1 cellular context compared by ENCODE assay signal in the genomic region with DNA sequence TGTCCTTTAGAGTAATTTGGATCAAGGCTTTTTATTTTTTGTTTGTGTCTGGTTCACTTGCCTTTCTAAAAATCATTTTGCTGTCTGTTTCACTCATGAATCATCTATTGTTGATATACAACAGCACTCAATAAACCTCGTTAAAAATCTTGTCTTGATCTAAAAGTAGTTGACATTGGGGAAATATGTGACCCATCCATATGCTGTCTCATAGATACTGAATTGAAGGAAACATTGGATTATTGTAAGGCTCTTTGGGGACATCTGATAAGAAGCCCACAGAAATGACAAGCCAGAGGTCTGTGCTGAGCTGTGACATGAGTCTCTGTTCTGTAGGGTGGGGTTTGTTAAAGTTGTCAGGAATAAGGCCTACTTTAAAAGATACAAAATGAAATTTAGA.
A peak's percentile ranks its signal among the peaks of the same experiment; 100 is the strongest.
TF ChIP-seq lines count a peak whose summit lies in the region.

No MANE protein-coding gene starts in this region.

TF ChIP-seq in SK-N-SH, 30 proteins besides CTCF, POLR2A, EP300 and RAD21 (continued from another document):
- no peak for TF ChIP-seq MEF2A (IDR thresholded peaks at IDR 0.05; ENCODE audit: borderline replicate concordance, low read depth)
- TF ChIP-seq YY1 (IDR thresholded peaks at IDR 0.05; ENCODE audit: low read depth): no peak
- no peak for TF ChIP-seq GABPA (IDR thresholded peaks at IDR 0.05; ENCODE audit: low read depth)
- TF ChIP-seq NFIC (IDR thresholded peaks at IDR 0.05; ENCODE audit: borderline replicate concordance): no peak
- TF ChIP-seq SIN3A (IDR thresholded peaks at IDR 0.05; ENCODE audit: borderline replicate concordance, low read depth, low read length): no peak
- no peak for TF ChIP-seq SMC3 (IDR thresholded peaks at IDR 0.05; ENCODE audit: low read depth, low read length)
- no peak for TF ChIP-seq RXRA (IDR thresholded peaks at IDR 0.05; ENCODE audit: borderline replicate concordance, low read depth)
- peak; percentile 45 for TF ChIP-seq TCF12 (IDR thresholded peaks at IDR 0.05)
- no peak for TF ChIP-seq FOXM1 (IDR thresholded peaks at IDR 0.05; ENCODE audit: low read depth)
- no peak for TF ChIP-seq EZH2phosphoT487 (IDR thresholded peaks at IDR 0.05; ENCODE audit: borderline replicate concordance, low read depth)
- TF ChIP-seq, protein P1, sequence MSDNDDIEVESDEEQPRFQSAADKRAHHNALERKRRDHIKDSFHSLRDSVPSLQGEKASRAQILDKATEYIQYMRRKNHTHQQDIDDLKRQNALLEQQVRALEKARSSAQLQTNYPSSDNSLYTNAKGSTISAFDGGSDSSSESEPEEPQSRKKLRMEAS (IDR thresholded peaks at IDR 0.05; ENCODE audit: low read depth): no peak
- peak; percentile 41; the same call in 1 of the 2 replicates for TF ChIP-seq TEAD4 (IDR thresholded peaks at IDR 0.05; ENCODE audit: borderline replicate concordance, insufficient read depth)
- peak; percentile 94 for TF ChIP-seq GATA2 (CRISPR knock-in tag; IDR thresholded peaks at IDR 0.05)
- no peak for TF ChIP-seq FOSL2 (IDR thresholded peaks at IDR 0.05; ENCODE audit: borderline replicate concordance, low read depth)
- TF ChIP-seq, protein P2, sequence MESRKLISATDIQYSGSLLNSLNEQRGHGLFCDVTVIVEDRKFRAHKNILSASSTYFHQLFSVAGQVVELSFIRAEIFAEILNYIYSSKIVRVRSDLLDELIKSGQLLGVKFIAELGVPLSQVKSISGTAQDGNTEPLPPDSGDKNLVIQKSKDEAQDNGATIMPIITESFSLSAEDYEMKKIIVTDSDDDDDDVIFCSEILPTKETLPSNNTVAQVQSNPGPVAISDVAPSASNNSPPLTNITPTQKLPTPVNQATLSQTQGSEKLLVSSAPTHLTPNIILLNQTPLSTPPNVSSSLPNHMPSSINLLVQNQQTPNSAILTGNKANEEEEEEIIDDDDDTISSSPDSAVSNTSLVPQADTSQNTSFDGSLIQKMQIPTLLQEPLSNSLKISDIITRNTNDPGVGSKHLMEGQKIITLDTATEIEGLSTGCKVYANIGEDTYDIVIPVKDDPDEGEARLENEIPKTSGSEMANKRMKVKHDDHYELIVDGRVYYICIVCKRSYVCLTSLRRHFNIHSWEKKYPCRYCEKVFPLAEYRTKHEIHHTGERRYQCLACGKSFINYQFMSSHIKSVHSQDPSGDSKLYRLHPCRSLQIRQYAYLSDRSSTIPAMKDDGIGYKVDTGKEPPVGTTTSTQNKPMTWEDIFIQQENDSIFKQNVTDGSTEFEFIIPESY (IDR thresholded peaks at IDR 0.05; ENCODE audit: borderline replicate concordance, low read depth): no peak
- TF ChIP-seq REST (IDR thresholded peaks at IDR 0.05; ENCODE audit: low read depth, low read length): no peak
- no peak for TF ChIP-seq TAF1 (IDR thresholded peaks at IDR 0.05; ENCODE audit: borderline replicate concordance, low read depth, low read length)
- TF ChIP-seq MXI1 (IDR thresholded peaks at IDR 0.05; ENCODE audit: low read depth, low read length): peak; percentile 22; the same call in 1 of the 2 replicates
- TF ChIP-seq, protein P3, sequence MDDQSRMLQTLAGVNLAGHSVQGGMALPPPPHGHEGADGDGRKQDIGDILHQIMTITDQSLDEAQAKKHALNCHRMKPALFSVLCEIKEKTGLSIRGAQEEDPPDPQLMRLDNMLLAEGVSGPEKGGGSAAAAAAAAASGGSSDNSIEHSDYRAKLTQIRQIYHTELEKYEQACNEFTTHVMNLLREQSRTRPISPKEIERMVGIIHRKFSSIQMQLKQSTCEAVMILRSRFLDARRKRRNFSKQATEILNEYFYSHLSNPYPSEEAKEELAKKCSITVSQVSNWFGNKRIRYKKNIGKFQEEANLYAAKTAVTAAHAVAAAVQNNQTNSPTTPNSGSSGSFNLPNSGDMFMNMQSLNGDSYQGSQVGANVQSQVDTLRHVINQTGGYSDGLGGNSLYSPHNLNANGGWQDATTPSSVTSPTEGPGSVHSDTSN (IDR thresholded peaks at IDR 0.05): no peak
- TF ChIP-seq RCOR1 (IDR thresholded peaks at IDR 0.05; ENCODE audit: low read length): peak; percentile 91
- TF ChIP-seq NRF1 (IDR thresholded peaks at IDR 0.05; ENCODE audit: low read depth, low read length): no peak
- no peak for TF ChIP-seq RFX5 (IDR thresholded peaks at IDR 0.05; ENCODE audit: low read length)
- TF ChIP-seq CHD2 (IDR thresholded peaks at IDR 0.05; ENCODE audit: low read length, partially characterized antibody): peak; percentile 30
